27 cellular contexts compared by ENCODE assay signal in genomic region chr18:12113999-12114646, GRCh38. TPM values are rescaled to one million over a fixed set of nuclear protein-coding genes. Genes with fewer than 3 reads are reported as not detected.
"Had no signal": no experiment of that assay in that cellular context is flagged by ENCODE, and none has a peak within 500 bp of the region (broad histone marks: within the 10 kb centered on the region; RNA-seq: fewer than 3 reads in every experiment).

No MANE protein-coding gene starts in this region.

- H3K4me3 ChIP-seq: gastrocnemius medialis, tibial artery had no signal

- H3K27ac ChIP-seq: gastrocnemius medialis, parathyroid adenoma, tibial artery had no signal

- H3K9ac ChIP-seq: parathyroid adenoma had no signal

- H3K79me2 ChIP-seq: parathyroid adenoma had no signal

- H3K36me3 ChIP-seq: gastrocnemius medialis, tibial artery had no signal

- DNase-seq: activated CD4-positive, alpha-beta T cell treated with anti-CD3 and anti-CD28 coated beads, Interleukin-2, amount 50 U/mL, for 4 hours; activated effector memory CD4-positive, alpha-beta T cell treated with Interleukin-2 at 50 U/mL for 16 hours; activated naive CD4-positive, alpha-beta T cell treated with anti-CD3 and anti-CD28 coated beads for 36 hours; activated naive CD8-positive, alpha-beta T cell treated with anti-CD3 and anti-CD28 coated beads, Interleukin-2, amount 10 ng/mL, durations not matched to agents 7 days and 5 days; activated T-cell treated with anti-CD3 and anti-CD28 coated beads, Interleukin-2, amount 50 U/mL, for 72 hours; amygdala; effector CD4-positive, alpha-beta T cell; gastrocnemius medialis; head of caudate nucleus; hypothalamus; right cardiac atrium; stimulated activated CD4-positive, alpha-beta T cell treated with anti-CD3 and anti-CD28 coated beads, Interleukin-12 subunit alpha, Interleukin-12 subunit beta, amount 100 ng/mL, for 4 hours; stimulated activated CD4-positive, alpha-beta T cell treated with anti-CD3 and anti-CD28 coated beads, Interleukin-4, amount 100 ng/mL, for 4 hours; T-helper 9 cell; tibial artery had no signal

- H3K4me1 ChIP-seq: gastrocnemius medialis, parathyroid adenoma, tibial artery had no signal

- H3K9me3 ChIP-seq: gastrocnemius medialis, tibial artery had no signal

- H3K27me3 ChIP-seq: gastrocnemius medialis, tibial artery had no signal

- H2AFZ ChIP-seq: parathyroid adenoma had no signal

- ATAC-seq: activated T-cell treated with anti-CD3 and anti-CD28 coated beads, Interleukin-2, amount 50 U/mL, for 72 hours; gastrocnemius medialis; right cardiac atrium; WTC11 had no signal

- FAIRE-seq: islet of Langerhans had no signal

RNA-seq across cellular contexts. Expression of gene ANKRD62, which starts 20.5 kb away (rescaled TPM):
- total RNA-seq: activated naive CD4-positive, alpha-beta T cell treated with anti-CD3 and anti-CD28 coated beads for 36 hours; activated naive CD8-positive, alpha-beta T cell treated with anti-CD3 and anti-CD28 coated beads, Interleukin-2, amount 10 ng/mL, durations not matched to agents 7 days and 5 days; activated T-cell treated with anti-CD3 and anti-CD28 coated beads, Interleukin-2, amount 50 U/mL, for 72 hours; cardiac septum; chondrocyte; gastrocnemius medialis; mononuclear cell; myocyte; pulmonary artery endothelial cell; right cardiac atrium; skeletal muscle tissue; T-helper 1 cell treated with Interleukin-12 subunit alpha and Interleukin-12 subunit beta and Interleukin-4 antibody, amounts not matched to agents 30 ng/mL and 1 ng/mL, for 36 hours; ureter; WTC11 had no signal
- polyA plus RNA-seq: liver, right cardiac atrium had no signal
